ENCODE assay signal across 16 cellular contexts in the genomic region with DNA sequence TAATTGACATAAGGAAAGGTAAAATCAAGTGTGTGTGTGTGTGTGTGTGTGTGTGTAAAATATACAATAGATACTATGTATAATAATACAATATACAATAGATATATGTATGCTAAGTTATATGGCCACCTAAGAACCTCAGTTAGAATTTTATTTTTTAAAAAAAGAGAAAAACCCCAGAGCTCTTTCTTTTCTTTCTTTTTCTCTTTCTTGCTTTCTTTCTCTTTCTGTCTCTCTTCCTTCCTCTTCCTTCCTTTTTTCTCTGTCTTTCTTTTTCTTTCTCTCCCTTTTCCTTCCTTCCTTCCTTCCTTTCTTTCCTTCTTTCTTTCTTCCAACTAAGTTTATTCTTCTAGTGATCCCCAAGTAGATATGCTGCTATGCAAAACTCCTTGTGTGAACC.
DNase-seq lines count a peak whose midpoint lies in the region; ATAC-seq, FAIRE-seq and TF ChIP-seq lines count a peak whose summit lies in the region.
"Had no signal": no experiment of that assay in that cellular context is flagged by ENCODE, and none has a peak within 500 bp of the region (broad histone marks: within the 10 kb centered on the region; RNA-seq: fewer than 3 reads in every experiment).

No MANE protein-coding gene starts in this region.

- no peak for TF ChIP-seq POLR2A in HepG2 (IDR thresholded peaks at IDR 0.05; ENCODE audit: insufficient read depth in 1 of 2, low read depth in 2 of 2, low read length in 2 of 2)
- TF ChIP-seq POLR2A in right lobe of liver (IDR thresholded peaks at IDR 0.05): no peak
- no peak for TF ChIP-seq POLR2A in K562 (conservative IDR thresholded peaks at IDR 0.05)

- TF ChIP-seq EP300 in HepG2 (IDR thresholded peaks at IDR 0.05; ENCODE audit: low read depth in 2 of 2, low read length in 2 of 2) (no peak), HepG2 (CRISPR knock-in tag; IDR thresholded peaks at IDR 0.05; ENCODE audit: borderline replicate concordance) (no peak), K562 (IDR thresholded peaks at IDR 0.05; ENCODE audit: low read length) (no peak)

- ATAC-seq in HepG2 (no peak), right lobe of liver (no peak), K562 (no peak), GM18858 (IDR thresholded peaks at IDR 0.05; ENCODE audit: unreplicated experiment) (no peak)
- ATAC-seq: GM12878 had no signal

- FAIRE-seq in HepG2 (lab: Jason Lieb, UNC) (no peak), K562 (lab: Jason Lieb, UNC) (no peak)
- FAIRE-seq: GM12878, GM18507 had no signal

- H3K4me3 ChIP-seq in HepG2 (replicated peaks in 1 of 3; ENCODE audit: insufficient read depth in 1 of 3, low read depth in 2 of 3, low read length in 3 of 3) (no peak overlapping the region), right lobe of liver (no peak overlapping the region), K562 (no peak overlapping the region)
- H3K4me3 ChIP-seq: GM12878 had no signal

- H3K4me2 ChIP-seq in HepG2 (ENCODE audit: low read depth, low read length): no peak overlapping the region
- H3K4me2 ChIP-seq in K562 (ENCODE audit: insufficient read depth, low read length): no peak overlapping the region

- H4K20me1 ChIP-seq in HepG2 (ENCODE audit: insufficient read depth, low read length) (no peaks in the 10 kb centered on the region), K562 (replicated peaks; ENCODE audit: control insufficient read depth, insufficient read depth, low read length) (no peaks in the 10 kb centered on the region)

- no peaks in the 10 kb centered on the region for H3K27me3 Mint-ChIP-seq in osteocyte (ENCODE audit: unreplicated experiment)

- H3K27ac ChIP-seq in HepG2 (ENCODE audit: extremely low read length, insufficient read depth, low read length): no peak overlapping the region
- H3K27ac ChIP-seq in right lobe of liver: no peak overlapping the region
- H3K27ac ChIP-seq in K562 (ENCODE audit: extremely low read depth, low read depth, low read length): no peak overlapping the region
- H3K27ac ChIP-seq: C4-2B had no signal

- H3K36me3 ChIP-seq in HepG2 (replicated peaks in 1 of 2; ENCODE audit: control insufficient read depth in 1 of 2, insufficient read depth in 2 of 2, low read length in 2 of 2) (no peaks in the 10 kb centered on the region), right lobe of liver (no peaks in the 10 kb centered on the region), K562 (ENCODE audit: control insufficient read depth, insufficient read depth, low read length) (no peaks in the 10 kb centered on the region)
- H3K36me3 ChIP-seq: BE2C had no signal

- no TSS peak for BruUV-seq in HepG2 (replicated peaks; lab: Mats Ljungman, UMichigan)
- no TSS peak for BruUV-seq in K562 (replicated peaks; lab: Mats Ljungman, UMichigan)

- H3K9me1 ChIP-seq in K562 (ENCODE audit: control insufficient read depth, insufficient read depth, low read length): no peaks in the 10 kb centered on the region

- CTCF ChIA-PET in HepG2 (lab: Yijun Ruan, JAX; ENCODE audit: low intra/inter-chr PET ratio, low total read pairs): no interaction called here
- CTCF ChIA-PET in K562 (lab: Yijun Ruan, JAX; ENCODE audit: low intra/inter-chr PET ratio): no interaction called here

- no peaks in the 10 kb centered on the region for H3K36me3 Mint-ChIP-seq in osteocyte (ENCODE audit: unreplicated experiment)
- H3K36me3 Mint-ChIP-seq: CD4-positive, alpha-beta memory T cell had no signal

- POLR2A ChIA-PET in HepG2 (lab: Yijun Ruan, JAX): no interaction called here
- POLR2A ChIA-PET in K562 (lab: Yijun Ruan, JAX): no interaction called here

- no peak overlapping the region for H3K4me3 Mint-ChIP-seq in osteocyte (ENCODE audit: unreplicated experiment)
- H3K4me3 Mint-ChIP-seq: CD4-positive, alpha-beta memory T cell; H9 had no signal

- TF ChIP-seq RAD21 in HepG2 (CRISPR knock-in tag; IDR thresholded peaks at IDR 0.05): no peak
- TF ChIP-seq RAD21 in K562 (CRISPR knock-in tag; conservative IDR thresholded peaks at IDR 0.05 in 1 of 2, IDR thresholded peaks at IDR 0.05 in 1 of 2): no peak

- H3K4me1 Mint-ChIP-seq in osteocyte (ENCODE audit: unreplicated experiment): peaks cover 43% of the 10 kb centered on the region
- H3K4me1 Mint-ChIP-seq: CD4-positive, alpha-beta memory T cell had no signal

- no peak overlapping the region for H2AFZ ChIP-seq in HepG2 (ENCODE audit: low read length)
- H2AFZ ChIP-seq in K562 (ENCODE audit: low read depth, low read length): no peak overlapping the region

- H3K79me2 ChIP-seq in HepG2 (ENCODE audit: insufficient read depth, low read length) (no peaks in the 10 kb centered on the region), K562 (ENCODE audit: control insufficient read depth, insufficient read depth, low read length) (no peaks in the 10 kb centered on the region)

- peaks cover 3% of the 10 kb centered on the region for H3K9me3 Mint-ChIP-seq in osteocyte (ENCODE audit: unreplicated experiment)

- H3K27ac Mint-ChIP-seq in osteocyte (ENCODE audit: unreplicated experiment): peak overlapping the region; percentile 6
- H3K27ac Mint-ChIP-seq: CD4-positive, alpha-beta memory T cell; H9 had no signal

- in situ Hi-C loops in HepG2 (cut with HindIII; ENCODE audit: extremely low pct_ligation_motif_present, low pct_unique_long_range_greater_than_20kb) (no loop called here), K562 (cut with MboI) (no loop called here)

- DNase-seq in HepG2 (ENCODE audit: low spot score) (no peak), right lobe of liver (no peak), K562 (ENCODE audit: extremely low read depth in 1 of 4, low spot score in 3 of 4) (no peak), osteocyte (ENCODE audit: extremely low spot score, unreplicated experiment) (no peak), AG08396 (ENCODE audit: low spot score) (no peak)
- no peak for DNase-seq in stimulated activated naive CD4-positive, alpha-beta T cell treated with Interleukin-2 at 50 U/mL for 16 hours (lab: John Stamatoyannopoulos, UW)
- DNase-seq: 8988T; BE2C; CD4-positive, alpha-beta memory T cell; DMS79; GOT3; H9 had no signal

- H3K9me3 ChIP-seq in HepG2 (ENCODE audit: low read length): no peaks in the 10 kb centered on the region
- no peaks in the 10 kb centered on the region for H3K9me3 ChIP-seq in right lobe of liver
- H3K9me3 ChIP-seq in K562 (replicated peaks; ENCODE audit: control insufficient read depth, insufficient read depth, low read depth, low read length): no peaks in the 10 kb centered on the region
- H3K9me3 ChIP-seq: BE2C had no signal

- H3K4me1 ChIP-seq in HepG2 (ENCODE audit: insufficient read depth, low read length) (peaks cover 41% of the 10 kb centered on the region), right lobe of liver (peaks cover 0 to 10% (median 4%) of the 10 kb centered on the region in 4 donors), K562 (replicated peaks in 1 of 2; ENCODE audit: control insufficient read depth in 2 of 2, insufficient read depth in 2 of 2, low read length in 2 of 2) (peaks cover 6 to 14% of the 10 kb centered on the region in 2 experiments; a peak in 4 of 5 replicates)
- H3K4me1 ChIP-seq: BE2C had no signal

- no peaks in the 10 kb centered on the region for H3K27me3 ChIP-seq in HepG2 (ENCODE audit: control insufficient read depth in 1 of 2, insufficient read depth in 2 of 2, low read length in 2 of 2)
- no peaks in the 10 kb centered on the region for H3K27me3 ChIP-seq in right lobe of liver
- no peaks in the 10 kb centered on the region for H3K27me3 ChIP-seq in K562 (ENCODE audit: control insufficient read depth in 2 of 2, insufficient read depth in 2 of 2, low read length in 2 of 2)
- H3K27me3 ChIP-seq: BE2C had no signal

- intact Hi-C loops in HepG2 (cut with micrococcal nuclease; ENCODE audit: unreplicated experiment): no loop called here
- intact Hi-C loops in right lobe of liver (cut with DNase I): no loop called here
- intact Hi-C loops in K562 (cut with micrococcal nuclease): loop anchor here (10.0 kb wide), 1 partner anchor 114 kb away; no protein-coding TSS in a partner anchor

- H3K9ac ChIP-seq in HepG2 (ENCODE audit: insufficient read depth, low read depth, low read length) (no peak overlapping the region), K562 (ENCODE audit: insufficient read depth in 1 of 2, low read depth in 2 of 2, low read length in 2 of 2) (no peak overlapping the region)

- TF ChIP-seq CTCF in HepG2 (CRISPR knock-in tag; IDR thresholded peaks at IDR 0.05): no peak
- no peak for TF ChIP-seq CTCF in right lobe of liver (IDR thresholded peaks at IDR 0.05)
- no peak for TF ChIP-seq CTCF in K562 (IDR thresholded peaks at IDR 0.05 in 2 of 3, conservative IDR thresholded peaks at IDR 0.05 in 1 of 3; ENCODE audit: insufficient read depth in 2 of 3, low read depth in 1 of 3, low read length in 3 of 3)
- no peak for TF ChIP-seq CTCF in osteocyte (IDR thresholded peaks at IDR 0.05)

TF ChIP-seq in K562, 482 proteins besides CTCF, POLR2A, EP300 and RAD21:
- TF ChIP-seq, protein P1, sequence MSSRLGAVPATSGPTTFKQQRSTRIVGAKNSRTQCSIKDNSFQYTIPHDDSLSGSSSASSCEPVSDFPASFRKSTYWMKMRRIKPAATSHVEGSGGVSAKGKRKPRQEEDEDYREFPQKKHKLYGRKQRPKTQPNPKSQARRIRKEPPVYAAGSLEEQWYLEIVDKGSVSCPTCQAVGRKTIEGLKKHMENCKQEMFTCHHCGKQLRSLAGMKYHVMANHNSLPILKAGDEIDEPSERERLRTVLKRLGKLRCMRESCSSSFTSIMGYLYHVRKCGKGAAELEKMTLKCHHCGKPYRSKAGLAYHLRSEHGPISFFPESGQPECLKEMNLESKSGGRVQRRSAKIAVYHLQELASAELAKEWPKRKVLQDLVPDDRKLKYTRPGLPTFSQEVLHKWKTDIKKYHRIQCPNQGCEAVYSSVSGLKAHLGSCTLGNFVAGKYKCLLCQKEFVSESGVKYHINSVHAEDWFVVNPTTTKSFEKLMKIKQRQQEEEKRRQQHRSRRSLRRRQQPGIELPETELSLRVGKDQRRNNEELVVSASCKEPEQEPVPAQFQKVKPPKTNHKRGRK (tag; IDR thresholded peaks at IDR 0.05): peak; percentile 86
- TF ChIP-seq PURB (CRISPR knock-in tag; IDR thresholded peaks at IDR 0.05; ENCODE audit: low read depth): no peak
